In the genomic region with DNA sequence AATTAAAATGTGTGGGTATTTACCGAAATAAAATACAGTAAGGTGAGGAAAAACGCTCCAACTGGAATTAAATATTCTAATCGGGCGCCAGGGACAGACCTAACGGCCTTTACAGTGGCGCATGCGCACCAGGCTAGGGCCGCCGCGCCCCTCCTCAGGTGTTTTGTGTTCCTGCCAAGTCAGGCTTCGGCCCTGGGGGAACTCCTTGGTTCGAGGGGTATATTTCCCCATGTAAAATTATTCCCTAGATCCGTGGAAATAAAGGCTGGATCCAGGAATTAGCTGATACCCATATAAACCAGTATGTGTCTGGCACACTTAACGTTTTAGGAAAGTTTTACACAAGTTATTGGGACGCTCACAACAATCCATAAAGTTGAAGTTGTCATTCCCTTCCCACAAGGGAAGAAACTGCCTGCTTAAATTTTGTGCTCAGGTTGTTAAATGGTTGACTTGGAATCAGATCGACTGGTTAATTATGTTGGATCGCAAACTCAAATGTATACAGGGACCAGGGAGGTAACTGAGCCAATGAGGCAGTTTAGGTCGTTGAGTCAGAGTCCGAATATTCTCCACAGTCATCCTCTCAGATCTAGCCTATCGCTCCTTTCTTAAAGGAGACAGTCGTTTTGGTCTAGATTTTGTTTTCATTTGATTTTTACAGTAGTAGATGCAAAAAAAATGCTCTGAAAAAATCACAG, we compare ENCODE assay signal across 8 cellular contexts. TPM values are rescaled to one million over a fixed set of nuclear protein-coding genes. Genes with fewer than 3 reads are reported as not detected.
A peak's percentile ranks its signal among the peaks of the same experiment; 100 is the strongest.
DNase-seq lines count a peak whose midpoint lies in the region; ATAC-seq and TF ChIP-seq lines count a peak whose summit lies in the region.

No MANE protein-coding gene starts in this region.

- H3K4me1 Mint-ChIP-seq in endothelial cell (ENCODE audit: unreplicated experiment) = peaks cover 9% of the 10 kb centered on the region
- peaks cover 10% of the 10 kb centered on the region for H3K4me1 Mint-ChIP-seq in mesothelial cell of epicardium

- peak overlapping the region; percentile 99 for H3K4me3 Mint-ChIP-seq in endothelial cell (ENCODE audit: unreplicated experiment)
- H3K4me3 Mint-ChIP-seq in mesothelial cell of epicardium = peak overlapping the region; percentile 98

- peaks cover 26% of the 10 kb centered on the region for H3K36me3 ChIP-seq in NT2/D1 (ENCODE audit: insufficient read depth, insufficient read length, low read length)

- H3K9me3 Mint-ChIP-seq in endothelial cell (ENCODE audit: unreplicated experiment) (no peaks in the 10 kb centered on the region), mesothelial cell of epicardium (no peaks in the 10 kb centered on the region)

- H3K4me3 ChIP-seq in NT2/D1 (ENCODE audit: insufficient read length, low read depth) = peak overlapping the region; percentile 94

- H3K27ac Mint-ChIP-seq in endothelial cell (ENCODE audit: unreplicated experiment) = peak overlapping the region; percentile 99
- peak overlapping the region; percentile 100 for H3K27ac Mint-ChIP-seq in mesothelial cell of epicardium

- H3K36me3 Mint-ChIP-seq in endothelial cell (ENCODE audit: low read depth, unreplicated experiment) (peaks cover 5% of the 10 kb centered on the region), mesothelial cell of epicardium (peaks cover 12% of the 10 kb centered on the region)

- no peak for TF ChIP-seq CTCF in GM10266 (IDR thresholded peaks at IDR 0.05; ENCODE audit: control insufficient read depth, insufficient read depth, low read depth, missing control alignments)
- no peak for TF ChIP-seq CTCF in endothelial cell (IDR thresholded peaks at IDR 0.05; ENCODE audit: unreplicated experiment)
- no peak for TF ChIP-seq CTCF in mesothelial cell of epicardium (IDR thresholded peaks at IDR 0.05; ENCODE audit: unreplicated experiment)

- no peaks in the 10 kb centered on the region for H3K9me3 ChIP-seq in NT2/D1 (ENCODE audit: insufficient read depth, low read length)

- ATAC-seq in HG03139 (IDR thresholded peaks at IDR 0.05; ENCODE audit: unreplicated experiment) = no peak

- H3K27me3 Mint-ChIP-seq in endothelial cell (ENCODE audit: unreplicated experiment) (peaks cover 2% of the 10 kb centered on the region), mesothelial cell of epicardium (ENCODE audit: low read depth) (peaks cover 4% of the 10 kb centered on the region)

- no peaks in the 10 kb centered on the region for H3K27me3 ChIP-seq in NT2/D1 (ENCODE audit: insufficient read depth, insufficient read length)

- peak; percentile 84 for DNase-seq in GM10266 (ENCODE audit: extremely low spot score)
- peak in 70 of 76 experiments; percentile 6 to 80 (median 54) for DNase-seq in HUDEP-2 (lab: John Stamatoyannopoulos, UW; ENCODE audit: unreplicated experiment in 76 of 76)
- DNase-seq in NT2/D1 (ENCODE audit: low read depth, low spot score) = peak; percentile 44
- DNase-seq in activated CD8-positive, alpha-beta memory T cell treated with anti-CD3 and anti-CD28 coated beads, Interleukin-2, amount 50 U/mL, for 48 hours = peak; percentile 89
- DNase-seq in endothelial cell (ENCODE audit: low spot score) = peak; percentile 63
- DNase-seq in mesothelial cell of epicardium (ENCODE audit: low spot score in 2 of 2, unreplicated experiment in 2 of 2) = peak; percentile 63 to 81
- DNase-seq in stimulated activated CD8-positive, alpha-beta memory T cell treated with anti-CD3 and anti-CD28 coated beads, Interleukin-15, amount 100 ng/mL, for 1 hour (ENCODE audit: low read depth) = peak; percentile 60

- no peaks in the 10 kb centered on the region for H3K4me1 ChIP-seq in NT2/D1 (ENCODE audit: insufficient read depth, insufficient read length)

- H3K9ac ChIP-seq in NT2/D1 (ENCODE audit: insufficient read length, low read depth) = peak overlapping the region; percentile 97

RNA-seq across cellular contexts. Expression of a gene that starts 0.6 kb away (rescaled TPM):
- total RNA-seq in endothelial cell (ENCODE audit: unreplicated experiment) (64.8 TPM), mesothelial cell of epicardium (62.8 to 66.6 TPM (median 66.0 TPM) in 3 replicates)

RNA-seq across cellular contexts. Expression of a gene that starts 46.0 kb away (rescaled TPM):
- total RNA-seq in endothelial cell (ENCODE audit: unreplicated experiment) (230 TPM), mesothelial cell of epicardium (144 to 149 TPM (median 146 TPM) in 3 replicates)
